In the genomic region with DNA sequence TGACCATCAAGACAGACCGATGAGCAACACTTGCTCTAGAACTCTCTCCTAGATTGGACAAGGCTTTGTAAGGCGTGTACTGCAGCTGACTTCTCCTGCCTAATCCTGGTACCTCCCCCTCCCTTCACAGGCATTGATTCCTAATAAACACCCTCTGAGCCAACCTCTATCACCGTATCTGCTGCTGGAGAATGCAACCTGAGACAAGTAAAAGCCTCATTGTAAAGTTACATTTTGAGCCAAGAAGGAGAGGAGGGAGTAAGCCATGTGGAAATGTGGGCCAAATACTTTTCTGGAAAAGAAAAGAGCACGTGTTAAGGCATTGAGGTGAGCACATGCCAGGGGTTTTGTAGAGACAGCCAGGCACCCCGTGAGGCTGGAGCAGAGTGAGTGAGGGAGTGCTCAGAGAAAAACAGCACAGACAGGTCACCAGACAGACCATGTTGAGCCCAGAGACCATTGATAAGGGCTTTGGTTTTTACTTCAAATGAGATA, we compare ENCODE assay signal across 18 cellular contexts. TPM values are rescaled to one million over a fixed set of nuclear protein-coding genes. Genes with fewer than 3 reads are reported as not detected.
DNase-seq lines count a peak whose midpoint lies in the region; ATAC-seq and FAIRE-seq lines count a peak whose summit lies in the region.
"Had no signal": no experiment of that assay in that cellular context is flagged by ENCODE, and none has a peak within 500 bp of the region (broad histone marks: within the 10 kb centered on the region; RNA-seq: fewer than 3 reads in every experiment).

No MANE protein-coding gene starts in this region.

- H3K36me3 Mint-ChIP-seq in CD4-positive, CD25-positive, alpha-beta regulatory T cell = no peaks in the 10 kb centered on the region
- H3K36me3 Mint-ChIP-seq in activated CD4-positive, alpha-beta memory T cell treated with anti-CD3 and anti-CD28 coated beads, Interleukin-2, amount 10 ng/mL, durations not matched to agents 7 days and 5 days (ENCODE audit: low read depth) = peaks cover 12% of the 10 kb centered on the region
- H3K36me3 Mint-ChIP-seq: natural killer cell had no signal

- H3K9me3 Mint-ChIP-seq in CD4-positive, CD25-positive, alpha-beta regulatory T cell = no peaks in the 10 kb centered on the region
- H3K9me3 Mint-ChIP-seq in activated CD4-positive, alpha-beta memory T cell treated with anti-CD3 and anti-CD28 coated beads, Interleukin-2, amount 10 ng/mL, durations not matched to agents 7 days and 5 days = no peaks in the 10 kb centered on the region
- H3K9me3 Mint-ChIP-seq: central memory CD8-positive, alpha-beta T cell; natural killer cell had no signal

- no peaks in the 10 kb centered on the region for H3K9me3 ChIP-seq in CD4-positive, CD25-positive, alpha-beta regulatory T cell (ENCODE audit: control insufficient read depth in 2 of 2, low read length in 2 of 2)
- no peaks in the 10 kb centered on the region for H3K9me3 ChIP-seq in iPS-20b (ENCODE audit: insufficient read depth, low read depth, low read length)
- H3K9me3 ChIP-seq: sigmoid colon, stomach had no signal

- peak; percentile 49 for FAIRE-seq in GM19239 (lab: Jason Lieb, UNC)
- FAIRE-seq: GM12892 had no signal

- ATAC-seq in CD4-positive, CD25-positive, alpha-beta regulatory T cell (ENCODE audit: low read depth in 2 of 2) = no peak
- ATAC-seq in HG03520 (IDR thresholded peaks at IDR 0.05; ENCODE audit: unreplicated experiment) (no peak), HG02981 (IDR thresholded peaks at IDR 0.05; ENCODE audit: unreplicated experiment) (no peak), HG03460 (IDR thresholded peaks at IDR 0.05; ENCODE audit: unreplicated experiment) (no peak)
- ATAC-seq: left cardiac atrium, natural killer cell had no signal

- H3K4me1 Mint-ChIP-seq in CD4-positive, CD25-positive, alpha-beta regulatory T cell = peaks cover 26 to 65% (median 48%) of the 10 kb centered on the region in 4 donors
- H3K4me1 Mint-ChIP-seq in activated CD4-positive, alpha-beta memory T cell treated with anti-CD3 and anti-CD28 coated beads, Interleukin-2, amount 10 ng/mL, durations not matched to agents 7 days and 5 days = peaks cover 63% of the 10 kb centered on the region

- peak overlapping the region in 1 of 4 donors; percentile 75 for H3K4me3 Mint-ChIP-seq in CD4-positive, CD25-positive, alpha-beta regulatory T cell
- no peak overlapping the region for H3K4me3 Mint-ChIP-seq in activated CD4-positive, alpha-beta memory T cell treated with anti-CD3 and anti-CD28 coated beads, Interleukin-2, amount 10 ng/mL, durations not matched to agents 7 days and 5 days
- H3K4me3 Mint-ChIP-seq: central memory CD8-positive, alpha-beta T cell; natural killer cell had no signal

- H3K9ac ChIP-seq in iPS-20b (ENCODE audit: low read depth, low read length) = peak overlapping the region; percentile 59; the same call in 1 of the 2 replicates

- peak overlapping the region in 2 of 3 donors; percentile 19 to 95 for H3K27ac Mint-ChIP-seq in CD4-positive, CD25-positive, alpha-beta regulatory T cell
- peak overlapping the region; percentile 38 for H3K27ac Mint-ChIP-seq in activated CD4-positive, alpha-beta memory T cell treated with anti-CD3 and anti-CD28 coated beads, Interleukin-2, amount 10 ng/mL, durations not matched to agents 7 days and 5 days
- H3K27ac Mint-ChIP-seq: natural killer cell had no signal

- H3K27ac ChIP-seq in CD4-positive, CD25-positive, alpha-beta regulatory T cell (ENCODE audit: insufficient read depth, low read length, poor library complexity, severe bottlenecking) = no peak overlapping the region
- H3K27ac ChIP-seq in iPS-20b (ENCODE audit: low read length) = no peak overlapping the region
- H3K27ac ChIP-seq: sigmoid colon, SK-N-MC, stomach had no signal

- POLR2A ChIA-PET in activated CD4-positive, alpha-beta memory T cell treated with anti-CD3 and anti-CD28 coated beads, Interleukin-2, amount 10 ng/mL, durations not matched to agents 7 days and 5 days (lab: Charles Lee) = no interaction called here

- CTCF ChIA-PET in activated CD4-positive, alpha-beta memory T cell treated with anti-CD3 and anti-CD28 coated beads, Interleukin-2, amount 10 ng/mL, durations not matched to agents 7 days and 5 days (lab: Charles Lee) = no interaction called here

- no peaks in the 10 kb centered on the region for H3K36me3 ChIP-seq in CD4-positive, CD25-positive, alpha-beta regulatory T cell (ENCODE audit: control insufficient read depth, insufficient read depth, low read length)
- H3K36me3 ChIP-seq in iPS-20b (ENCODE audit: insufficient read depth, low read depth, low read length) = no peaks in the 10 kb centered on the region
- H3K36me3 ChIP-seq: sigmoid colon, stomach had no signal

- peaks cover 5% of the 10 kb centered on the region for H3K27me3 Mint-ChIP-seq in CD4-positive, CD25-positive, alpha-beta regulatory T cell
- no peaks in the 10 kb centered on the region for H3K27me3 Mint-ChIP-seq in activated CD4-positive, alpha-beta memory T cell treated with anti-CD3 and anti-CD28 coated beads, Interleukin-2, amount 10 ng/mL, durations not matched to agents 7 days and 5 days
- H3K27me3 Mint-ChIP-seq: central memory CD8-positive, alpha-beta T cell had no signal

- H3K4me3 ChIP-seq in CD4-positive, CD25-positive, alpha-beta regulatory T cell (ENCODE audit: low read depth, low read length) = no peak overlapping the region
- H3K4me3 ChIP-seq in iPS-20b (ENCODE audit: low read length) = 0 out of 2 replicates have a peak overlapping the region, but pooled peaks have one; percentile 19
- H3K4me3 ChIP-seq: sigmoid colon, SK-N-MC, stomach had no signal

- DNase-seq in CD4-positive, CD25-positive, alpha-beta regulatory T cell = no peak
- no peak for DNase-seq in GM19239 (ENCODE audit: insufficient read length, low spot score)
- no peak for DNase-seq in activated CD4-positive, alpha-beta memory T cell treated with anti-CD3 and anti-CD28 coated beads, Interleukin-2, amount 10 ng/mL, durations not matched to agents 7 days and 5 days
- DNase-seq in HuH-7 (ENCODE audit: low spot score) = no peak
- DNase-seq: activated CD4-positive, CD25-positive, alpha-beta regulatory T cell; C1 segment of cervical spinal cord; left cardiac atrium; natural killer cell; NCI-H2171 treated with DMSO at 0.1 percent for 48 hours; sigmoid colon; stomach had no signal

- peaks cover 31% of the 10 kb centered on the region for H3K4me1 ChIP-seq in CD4-positive, CD25-positive, alpha-beta regulatory T cell (ENCODE audit: control insufficient read depth, insufficient read depth, low read length, poor library complexity, severe bottlenecking)
- H3K4me1 ChIP-seq in iPS-20b (ENCODE audit: insufficient read depth, low read length) = peaks cover 27% of the 10 kb centered on the region

- no peaks in the 10 kb centered on the region for H3K27me3 ChIP-seq in CD4-positive, CD25-positive, alpha-beta regulatory T cell (ENCODE audit: control insufficient read depth, insufficient read depth, low read length)
- H3K27me3 ChIP-seq in iPS-20b (ENCODE audit: insufficient read depth, low read length) = no peaks in the 10 kb centered on the region
- H3K27me3 ChIP-seq: sigmoid colon, stomach had no signal

RNA-seq across cellular contexts. Expression of a gene that starts 2.6 kb away (rescaled TPM):
- 67.1 TPM for total RNA-seq in CD4-positive, CD25-positive, alpha-beta regulatory T cell
- polyA plus RNA-seq in CD4-positive, CD25-positive, alpha-beta regulatory T cell = 10 to 100 TPM; 24.9 to 37.7 (median 26.0) TPM
- 10 to 100 TPM; 66.2 to 70.9 TPM for total RNA-seq in activated CD4-positive, alpha-beta memory T cell treated with anti-CD3 and anti-CD28 coated beads, Interleukin-2, amount 10 ng/mL, durations not matched to agents 7 days and 5 days

RNA-seq across cellular contexts. Expression of a gene that starts 9.5 kb away (rescaled TPM):
- total RNA-seq in CD4-positive, CD25-positive, alpha-beta regulatory T cell = 27.4 TPM
- 10 to 100 TPM; 36.6 to 46.5 (median 41.8) TPM for polyA plus RNA-seq in CD4-positive, CD25-positive, alpha-beta regulatory T cell
- 10 to 100 TPM; 32.5 to 33.0 TPM for total RNA-seq in activated CD4-positive, alpha-beta memory T cell treated with anti-CD3 and anti-CD28 coated beads, Interleukin-2, amount 10 ng/mL, durations not matched to agents 7 days and 5 days
